ENCODE assay signal across 19 cellular contexts in the genomic region with DNA sequence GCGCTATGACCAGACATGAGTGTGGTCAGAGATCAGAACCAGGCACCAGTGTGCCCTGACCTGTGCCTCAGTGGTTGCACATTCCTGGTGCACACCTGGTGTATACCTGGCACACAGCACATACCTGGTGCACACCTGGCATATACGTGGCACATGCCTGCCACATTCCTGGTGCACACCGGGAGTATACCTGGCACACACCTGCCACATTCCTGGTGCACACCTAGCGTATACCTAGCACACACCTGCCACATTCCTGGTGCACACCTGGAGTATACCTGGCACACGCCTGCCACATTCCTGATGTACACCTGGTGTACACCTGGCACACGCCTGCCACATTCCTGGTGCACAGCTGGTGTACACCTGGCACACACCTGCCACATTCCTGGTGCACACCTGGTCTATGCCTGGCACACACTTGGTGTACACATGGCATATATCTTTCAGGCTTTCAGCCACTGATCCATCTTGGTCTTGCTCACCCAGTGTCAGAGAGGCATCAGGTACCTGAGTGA.
"Had no signal": no experiment of that assay in that cellular context is flagged by ENCODE, and none has a peak within 500 bp of the region (broad histone marks: within the 10 kb centered on the region; RNA-seq: fewer than 3 reads in every experiment).

No MANE protein-coding gene starts in this region.

- H3K27ac ChIP-seq: colonic mucosa, esophagus squamous epithelium, gastroesophageal sphincter, stomach, thoracic aorta, transverse colon had no signal

- H3K4me3 Mint-ChIP-seq: natural killer cell had no signal

- H3K4me3 ChIP-seq: colonic mucosa, esophagus squamous epithelium, gastroesophageal sphincter, mucosa of descending colon, stomach, thoracic aorta, transverse colon had no signal

- H3K27ac Mint-ChIP-seq: natural killer cell had no signal

- H3K4me1 Mint-ChIP-seq: natural killer cell had no signal

- H3K36me3 Mint-ChIP-seq: natural killer cell had no signal

- H3K36me3 ChIP-seq: colonic mucosa, esophagus squamous epithelium, gastroesophageal sphincter, stomach, thoracic aorta, transverse colon had no signal

- DNase-seq: colonic mucosa; dermis blood vessel endothelial cell; esophagus squamous epithelium; foreskin fibroblast; glutamatergic neuron; islet precursor cell; mammary epithelial cell; mucosa of descending colon; natural killer cell; right cardiac atrium; small intestine; stimulated activated CD4-positive, alpha-beta T cell treated with anti-CD3 and anti-CD28 coated beads, Interleukin-12 subunit alpha, Interleukin-12 subunit beta, amount 100 ng/mL, for 4 hours; stimulated activated naive CD4-positive, alpha-beta T cell; stomach; substantia nigra; transverse colon had no signal

- H3K9me3 ChIP-seq: colonic mucosa, esophagus squamous epithelium, gastroesophageal sphincter, mucosa of descending colon, stomach, thoracic aorta, transverse colon had no signal

- H3K9me3 Mint-ChIP-seq: natural killer cell had no signal

- ATAC-seq: gastroesophageal sphincter, left lobe of liver, mucosa of descending colon, natural killer cell, right cardiac atrium had no signal

- H3K4me1 ChIP-seq: colonic mucosa, transverse colon had no signal
